11 cellular contexts compared by ENCODE assay signal in the genomic region with DNA sequence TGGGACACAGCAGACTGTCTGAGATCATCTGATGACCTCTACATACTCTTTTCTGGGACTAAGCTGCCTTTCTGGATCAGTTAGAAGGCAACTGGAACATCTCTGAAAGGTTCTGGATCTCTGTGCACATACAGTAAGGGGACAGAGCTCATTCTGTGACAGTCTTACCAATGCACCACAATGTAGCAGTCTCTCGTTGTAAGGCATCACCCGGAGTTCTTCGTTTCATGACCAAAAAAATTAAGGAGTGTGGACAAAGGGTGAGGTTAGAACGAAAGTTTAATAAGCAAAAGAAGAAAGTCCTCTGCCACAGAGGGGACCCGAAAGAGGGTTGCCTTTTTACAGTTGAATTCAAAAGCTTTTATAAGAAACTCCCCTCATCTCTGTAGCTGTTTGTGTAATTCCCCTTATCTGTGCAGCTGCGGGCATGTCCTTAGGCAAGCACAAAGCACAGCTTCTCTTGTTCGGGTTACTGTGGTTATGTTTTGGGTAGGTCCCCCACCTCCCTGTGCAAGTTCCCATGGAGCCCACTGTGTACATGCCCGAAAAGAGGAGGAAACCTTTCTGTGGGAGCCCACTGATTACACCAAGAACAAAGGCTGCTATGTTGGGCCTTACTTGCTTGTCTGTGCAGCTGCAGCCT. TPM values are rescaled to one million over a fixed set of nuclear protein-coding genes. Genes with fewer than 3 reads are reported as not detected.
A peak's percentile ranks its signal among the peaks of the same experiment; 100 is the strongest.
DNase-seq lines count a peak whose midpoint lies in the region; ATAC-seq and TF ChIP-seq lines count a peak whose summit lies in the region.
"Had no signal": no experiment of that assay in that cellular context is flagged by ENCODE, and none has a peak within 500 bp of the region (broad histone marks: within the 10 kb centered on the region; RNA-seq: fewer than 3 reads in every experiment).

No MANE protein-coding gene starts in this region.

- H3K36me3 Mint-ChIP-seq in activated CD4-positive, alpha-beta memory T cell treated with anti-CD3 and anti-CD28 coated beads, Interleukin-2, amount 10 ng/mL, durations not matched to agents 7 days and 5 days (ENCODE audit: low read depth): no peaks in the 10 kb centered on the region
- H3K36me3 Mint-ChIP-seq in activated CD8-positive, alpha-beta memory T cell treated with anti-CD3 and anti-CD28 coated beads, Interleukin-2, amount 10 ng/mL, durations not matched to agents 7 days and 5 days: no peaks in the 10 kb centered on the region

- H3K4me1 Mint-ChIP-seq in activated CD4-positive, alpha-beta memory T cell treated with anti-CD3 and anti-CD28 coated beads, Interleukin-2, amount 10 ng/mL, durations not matched to agents 7 days and 5 days: no peaks in the 10 kb centered on the region
- H3K4me1 Mint-ChIP-seq in activated CD8-positive, alpha-beta memory T cell treated with anti-CD3 and anti-CD28 coated beads, Interleukin-2, amount 10 ng/mL, durations not matched to agents 7 days and 5 days: no peaks in the 10 kb centered on the region

- H3K27ac ChIP-seq in OCI-LY3 (ENCODE audit: low read length): no peak overlapping the region
- H3K27ac ChIP-seq: neutrophil had no signal

- 0 out of 2 replicates have a peak overlapping the region, but pooled peaks have one; percentile 18 for H2AFZ ChIP-seq in OCI-LY3 (ENCODE audit: low read depth, low read length)

- H3K36me3 ChIP-seq in OCI-LY3 (replicated peaks; ENCODE audit: low read depth, low read length): no peaks in the 10 kb centered on the region
- H3K36me3 ChIP-seq: neutrophil had no signal

- H3K4me1 ChIP-seq in OCI-LY3 (ENCODE audit: low read length): peaks cover 4% of the 10 kb centered on the region

- H3K27ac Mint-ChIP-seq in activated CD4-positive, alpha-beta memory T cell treated with anti-CD3 and anti-CD28 coated beads, Interleukin-2, amount 10 ng/mL, durations not matched to agents 7 days and 5 days: no peak overlapping the region
- no peak overlapping the region for H3K27ac Mint-ChIP-seq in activated CD8-positive, alpha-beta memory T cell treated with anti-CD3 and anti-CD28 coated beads, Interleukin-2, amount 10 ng/mL, durations not matched to agents 7 days and 5 days
- H3K27ac Mint-ChIP-seq: activated T-helper 2 cell treated with anti-CD3 and anti-CD28 coated beads, Interferon-gamma antibody, Interleukin-2, Interleukin-4, amounts not matched to agents 10 μg/mL and 5 μg/mL and 100 μg/mL, durations not matched to agents 14 hours and 24 hours and 36 hours had no signal

- peaks cover 33% of the 10 kb centered on the region for H3K27me3 ChIP-seq in OCI-LY3 (ENCODE audit: low read depth, low read length)

- ATAC-seq in GM19023 (IDR thresholded peaks at IDR 0.05; ENCODE audit: unreplicated experiment) (peak; percentile 80), HG02763 (IDR thresholded peaks at IDR 0.05; ENCODE audit: unreplicated experiment) (peak; percentile 42), sciatic nerve (peak; percentile 75)
- ATAC-seq in activated CD8-positive, alpha-beta memory T cell treated with anti-CD3 and anti-CD28 coated beads, Interleukin-2, amount 10 ng/mL, durations not matched to agents 7 days and 5 days: no peak

- H3K9me3 Mint-ChIP-seq in activated CD4-positive, alpha-beta memory T cell treated with anti-CD3 and anti-CD28 coated beads, Interleukin-2, amount 10 ng/mL, durations not matched to agents 7 days and 5 days: no peaks in the 10 kb centered on the region
- no peaks in the 10 kb centered on the region for H3K9me3 Mint-ChIP-seq in activated CD8-positive, alpha-beta memory T cell treated with anti-CD3 and anti-CD28 coated beads, Interleukin-2, amount 10 ng/mL, durations not matched to agents 7 days and 5 days (ENCODE audit: low read depth)
- H3K9me3 Mint-ChIP-seq: activated T-helper 2 cell treated with anti-CD3 and anti-CD28 coated beads, Interferon-gamma antibody, Interleukin-2, Interleukin-4, amounts not matched to agents 10 μg/mL and 5 μg/mL and 100 μg/mL, durations not matched to agents 14 hours and 24 hours and 36 hours had no signal

- no peak overlapping the region for H3K9ac ChIP-seq in OCI-LY3 (ENCODE audit: low read length)

- DNase-seq in sciatic nerve (ENCODE audit: low spot score) (no peak), HK-2 (ENCODE audit: unreplicated experiment) (no peak), Kasumi-1 (lab: John Stamatoyannopoulos, UW) (no peak)
- no peak for DNase-seq in activated CD4-positive, alpha-beta memory T cell treated with anti-CD3 and anti-CD28 coated beads, Interleukin-2, amount 10 ng/mL, durations not matched to agents 7 days and 5 days
- DNase-seq in activated CD8-positive, alpha-beta memory T cell treated with anti-CD3 and anti-CD28 coated beads, Interleukin-2, amount 10 ng/mL, durations not matched to agents 7 days and 5 days: no peak
- DNase-seq: Karpas-422 had no signal

- H3K9me3 ChIP-seq in OCI-LY3 (ENCODE audit: insufficient read depth, low read length): no peaks in the 10 kb centered on the region
- H3K9me3 ChIP-seq: neutrophil had no signal

- H3K4me2 ChIP-seq in OCI-LY3 (ENCODE audit: low read length): no peak overlapping the region; the same call in 1 of the 2 replicates

- H4K20me1 ChIP-seq in OCI-LY3 (ENCODE audit: insufficient read depth, low read length): no peaks in the 10 kb centered on the region

- intact Hi-C loops in sciatic nerve (cut with DNase I): no loop called here

- no peak overlapping the region for H3K4me3 Mint-ChIP-seq in activated CD4-positive, alpha-beta memory T cell treated with anti-CD3 and anti-CD28 coated beads, Interleukin-2, amount 10 ng/mL, durations not matched to agents 7 days and 5 days
- no peak overlapping the region for H3K4me3 Mint-ChIP-seq in activated CD8-positive, alpha-beta memory T cell treated with anti-CD3 and anti-CD28 coated beads, Interleukin-2, amount 10 ng/mL, durations not matched to agents 7 days and 5 days

- CTCF ChIA-PET in activated CD4-positive, alpha-beta memory T cell treated with anti-CD3 and anti-CD28 coated beads, Interleukin-2, amount 10 ng/mL, durations not matched to agents 7 days and 5 days (lab: Charles Lee): interaction anchor here (0.6 to 2.1 kb wide), 3 partner anchors 26 to 240 kb away, joined by 3 to 12 read pairs (median 4); no protein-coding TSS in a partner anchor
- CTCF ChIA-PET in activated CD8-positive, alpha-beta memory T cell treated with anti-CD3 and anti-CD28 coated beads, Interleukin-2, amount 10 ng/mL, durations not matched to agents 7 days and 5 days (lab: Charles Lee): interaction anchor here (1.0 to 3.8 kb wide), 4 partner anchors 33 to 243 kb away, joined by 3 to 25 read pairs (median 5); no protein-coding TSS in a partner anchor

- POLR2A ChIA-PET in activated CD4-positive, alpha-beta memory T cell treated with anti-CD3 and anti-CD28 coated beads, Interleukin-2, amount 10 ng/mL, durations not matched to agents 7 days and 5 days (lab: Charles Lee): no interaction called here

- H3K4me3 ChIP-seq in OCI-LY3 (ENCODE audit: low read length): no peak overlapping the region

- peaks cover 21% of the 10 kb centered on the region for H3K27me3 Mint-ChIP-seq in activated CD4-positive, alpha-beta memory T cell treated with anti-CD3 and anti-CD28 coated beads, Interleukin-2, amount 10 ng/mL, durations not matched to agents 7 days and 5 days
- peaks cover 23% of the 10 kb centered on the region for H3K27me3 Mint-ChIP-seq in activated CD8-positive, alpha-beta memory T cell treated with anti-CD3 and anti-CD28 coated beads, Interleukin-2, amount 10 ng/mL, durations not matched to agents 7 days and 5 days

- H3K79me2 ChIP-seq in OCI-LY3 (ENCODE audit: low read length): no peaks in the 10 kb centered on the region

- no peak for TF ChIP-seq CTCF in OCI-LY3 (IDR thresholded peaks at IDR 0.05; ENCODE audit: low read depth, low read length)

RNA-seq across cellular contexts. Expression of gene CACNA1E, which starts 53.2 kb away (rescaled TPM):
- 0.04 TPM for total RNA-seq in sciatic nerve
- not detected for total RNA-seq in activated CD4-positive, alpha-beta memory T cell treated with anti-CD3 and anti-CD28 coated beads, Interleukin-2, amount 10 ng/mL, durations not matched to agents 7 days and 5 days
- total RNA-seq in activated CD8-positive, alpha-beta memory T cell treated with anti-CD3 and anti-CD28 coated beads, Interleukin-2, amount 10 ng/mL, durations not matched to agents 7 days and 5 days: not detected
- total RNA-seq: activated T-helper 2 cell treated with anti-CD3 and anti-CD28 coated beads, Interferon-gamma antibody, Interleukin-2, Interleukin-4, amounts not matched to agents 10 μg/mL and 5 μg/mL and 100 μg/mL, durations not matched to agents 14 hours and 24 hours and 36 hours had no signal
